In the genomic region with DNA sequence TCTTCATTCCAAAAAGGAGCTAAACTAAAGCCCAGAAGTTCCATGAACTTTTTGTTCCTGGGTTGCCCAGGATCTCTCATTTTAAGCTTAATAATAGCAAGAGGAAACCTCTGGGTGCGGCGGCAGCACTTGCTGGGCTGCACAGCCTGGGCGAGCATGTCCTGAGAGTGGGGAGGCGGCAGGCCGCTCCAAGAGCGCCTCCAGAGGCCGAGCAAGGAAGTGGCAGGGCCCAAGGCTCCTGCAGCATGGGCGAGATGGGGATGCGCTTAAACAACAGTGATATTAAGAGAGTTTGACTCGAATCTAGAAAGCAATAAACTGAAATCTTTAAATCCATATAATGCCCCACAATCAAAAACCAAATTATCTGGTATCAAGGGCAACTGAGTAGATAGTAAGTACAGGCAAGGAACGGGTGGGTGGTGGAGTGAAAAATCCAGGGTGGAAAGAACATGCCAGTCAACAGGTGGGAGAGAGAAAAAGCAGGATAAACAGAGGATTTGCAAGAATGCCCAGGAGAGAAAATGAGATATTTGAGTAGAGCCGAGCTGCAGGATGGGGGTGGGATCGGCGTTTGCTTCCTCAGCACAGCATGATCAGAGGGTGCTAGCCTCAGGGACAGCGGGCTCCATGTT, we compare ENCODE assay signal across 8 cellular contexts. TPM values are rescaled to one million over a fixed set of nuclear protein-coding genes. Genes with fewer than 3 reads are reported as not detected.
DNase-seq lines count a peak whose midpoint lies in the region; ATAC-seq and TF ChIP-seq lines count a peak whose summit lies in the region.

No MANE protein-coding gene starts in this region.

- no peaks in the 10 kb centered on the region for H3K27me3 ChIP-seq in GM23338 (ENCODE audit: insufficient read depth)
- no peaks in the 10 kb centered on the region for H3K27me3 ChIP-seq in iPS DF 6.9 (ENCODE audit: control insufficient read depth, insufficient read depth, low read length)
- no peaks in the 10 kb centered on the region for H3K27me3 ChIP-seq in tibial nerve

- no peaks in the 10 kb centered on the region for H3K79me2 ChIP-seq in GM23338 (replicated peaks; ENCODE audit: insufficient read depth)

- TF ChIP-seq EP300 in tibial nerve (IDR thresholded peaks at IDR 0.05): no peak

- no peak overlapping the region for H3K4me3 Mint-ChIP-seq in GM23338
- no peak overlapping the region for H3K4me3 Mint-ChIP-seq in activated T-helper 17 cell treated with anti-CD3 and anti-CD28 coated beads, Interleukin-2, amount 50 U/mL, for 72 hours

- H3K36me3 ChIP-seq in GM23338 (ENCODE audit: insufficient read depth) (no peaks in the 10 kb centered on the region), iPS DF 6.9 (ENCODE audit: control insufficient read depth, insufficient read depth, low read length) (no peaks in the 10 kb centered on the region), tibial nerve (no peaks in the 10 kb centered on the region)

- ATAC-seq in GM23338: peak; percentile 100
- ATAC-seq in activated T-helper 17 cell treated with anti-CD3 and anti-CD28 coated beads, Interleukin-2, amount 50 U/mL, for 72 hours (replicated peaks): peak; percentile 71

- no CpG with 5 or more reads among the region's 15 CpGs for WGBS in iPS DF 6.9 (ENCODE audit: insufficient coverage, insufficient read length)
- WGBS in tibial nerve, 2 donors: 31% methylated on average over 15 of the region's 15 CpGs

- H4K20me1 ChIP-seq in GM23338 (replicated peaks; ENCODE audit: insufficient read depth): no peaks in the 10 kb centered on the region

- peaks cover 7% of the 10 kb centered on the region for H3K4me1 Mint-ChIP-seq in GM23338
- no peaks in the 10 kb centered on the region for H3K4me1 Mint-ChIP-seq in activated T-helper 17 cell treated with anti-CD3 and anti-CD28 coated beads, Interleukin-2, amount 50 U/mL, for 72 hours

- H3K27me3 Mint-ChIP-seq in GM23338 (ENCODE audit: insufficient read depth, low read depth, poor library complexity): peaks cover 2% of the 10 kb centered on the region
- H3K27me3 Mint-ChIP-seq in activated T-helper 17 cell treated with anti-CD3 and anti-CD28 coated beads, Interleukin-2, amount 50 U/mL, for 72 hours: peaks cover 4% of the 10 kb centered on the region

- no peak overlapping the region for H3K4me3 ChIP-seq in GM23338
- H3K4me3 ChIP-seq in LNCaP clone FGC (ENCODE audit: low read depth, low read length): no peak overlapping the region
- no peak overlapping the region for H3K4me3 ChIP-seq in iPS DF 6.9 (ENCODE audit: low read length)
- no peak overlapping the region for H3K4me3 ChIP-seq in tibial nerve

- H3F3A ChIP-seq in GM23338 (replicated peaks; ENCODE audit: low read depth): no peaks in the 10 kb centered on the region

- H3K9me3 ChIP-seq in iPS DF 6.9 (ENCODE audit: control insufficient read depth, insufficient read depth, low read length) (no peaks in the 10 kb centered on the region), tibial nerve (no peaks in the 10 kb centered on the region)

- no peak overlapping the region for H3K4me2 ChIP-seq in GM23338

- H3K9me3 Mint-ChIP-seq in GM23338: no peaks in the 10 kb centered on the region
- no peaks in the 10 kb centered on the region for H3K9me3 Mint-ChIP-seq in activated T-helper 17 cell treated with anti-CD3 and anti-CD28 coated beads, Interleukin-2, amount 50 U/mL, for 72 hours

- TF ChIP-seq POLR2A in tibial nerve (IDR thresholded peaks at IDR 0.05): no peak

- peak overlapping the region; percentile 88; the same call in 1 of the 2 replicates for H2AFZ ChIP-seq in GM23338

- no peaks in the 10 kb centered on the region for H3K9me2 ChIP-seq in GM23338 (ENCODE audit: insufficient read depth)

- TF ChIP-seq CTCF in GM23338 (conservative IDR thresholded peaks at IDR 0.05; ENCODE audit: low read depth in 2 of 2) (peak; percentile 89 to 94), LNCaP clone FGC (IDR thresholded peaks at IDR 0.05; ENCODE audit: control insufficient read depth, extremely low read depth, insufficient read depth) (peak; percentile 81), tibial nerve (IDR thresholded peaks at IDR 0.05) (peak in 4 of 5 experiments; percentile 31 to 55 (median 42))

- H3K4me1 ChIP-seq in GM23338 (ENCODE audit: insufficient read depth): no peaks in the 10 kb centered on the region
- H3K4me1 ChIP-seq in iPS DF 6.9 (ENCODE audit: control insufficient read depth, insufficient read depth, low read length): no peaks in the 10 kb centered on the region
- no peaks in the 10 kb centered on the region for H3K4me1 ChIP-seq in tibial nerve

- DNase-seq in NCI-H1417 (lab: John Stamatoyannopoulos, UW) (peak in 2 of 3 experiments; percentile 13 to 17), NCI-H1417 treated with DMSO at 0.1 percent for 48 hours (lab: John Stamatoyannopoulos, UW) (no peak), GM23338 (ENCODE audit: low spot score) (peak; percentile 83), LNCaP clone FGC (ENCODE audit: low read depth) (no peak), iPS DF 6.9 (ENCODE audit: low read depth, low spot score) (peak; percentile 35), tibial nerve (ENCODE audit: low spot score in 2 of 2) (no peak), NCI-H2107 (lab: John Stamatoyannopoulos, UW) (no peak)

- no peak overlapping the region for H3K27ac ChIP-seq in GM23338 (ENCODE audit: low read depth)
- H3K27ac ChIP-seq in iPS DF 6.9 (ENCODE audit: low read length): no peak overlapping the region
- no peak overlapping the region for H3K27ac ChIP-seq in tibial nerve

- H3K27ac Mint-ChIP-seq in GM23338: no peak overlapping the region
- H3K27ac Mint-ChIP-seq in activated T-helper 17 cell treated with anti-CD3 and anti-CD28 coated beads, Interleukin-2, amount 50 U/mL, for 72 hours: no peak overlapping the region

- H3K36me3 Mint-ChIP-seq in GM23338 (ENCODE audit: low read depth): no peaks in the 10 kb centered on the region
- H3K36me3 Mint-ChIP-seq in activated T-helper 17 cell treated with anti-CD3 and anti-CD28 coated beads, Interleukin-2, amount 50 U/mL, for 72 hours (ENCODE audit: low read depth): no peaks in the 10 kb centered on the region

TF ChIP-seq in GM23338, 12 proteins besides CTCF, POLR2A, EP300 and RAD21 (continues in another document):
- TF ChIP-seq NANOG (IDR thresholded peaks at IDR 0.05; ENCODE audit: borderline replicate concordance) (no peak), ZNF331 (CRISPR knock-in tag; IDR thresholded peaks at IDR 0.05; ENCODE audit: low read depth) (no peak), EZH2phosphoT487 (IDR thresholded peaks at IDR 0.05; ENCODE audit: unreplicated experiment) (no peak), POLR2AphosphoS5 (IDR thresholded peaks at IDR 0.05; ENCODE audit: low read depth) (no peak), CREB1 (CRISPR knock-in tag; IDR thresholded peaks at IDR 0.05; ENCODE audit: low read depth) (no peak), ZNF114 (CRISPR knock-in tag; IDR thresholded peaks at IDR 0.05) (no peak), EZH2 (IDR thresholded peaks at IDR 0.05; ENCODE audit: low read depth, unreplicated experiment) (no peak)
- TF ChIP-seq, protein P1, sequence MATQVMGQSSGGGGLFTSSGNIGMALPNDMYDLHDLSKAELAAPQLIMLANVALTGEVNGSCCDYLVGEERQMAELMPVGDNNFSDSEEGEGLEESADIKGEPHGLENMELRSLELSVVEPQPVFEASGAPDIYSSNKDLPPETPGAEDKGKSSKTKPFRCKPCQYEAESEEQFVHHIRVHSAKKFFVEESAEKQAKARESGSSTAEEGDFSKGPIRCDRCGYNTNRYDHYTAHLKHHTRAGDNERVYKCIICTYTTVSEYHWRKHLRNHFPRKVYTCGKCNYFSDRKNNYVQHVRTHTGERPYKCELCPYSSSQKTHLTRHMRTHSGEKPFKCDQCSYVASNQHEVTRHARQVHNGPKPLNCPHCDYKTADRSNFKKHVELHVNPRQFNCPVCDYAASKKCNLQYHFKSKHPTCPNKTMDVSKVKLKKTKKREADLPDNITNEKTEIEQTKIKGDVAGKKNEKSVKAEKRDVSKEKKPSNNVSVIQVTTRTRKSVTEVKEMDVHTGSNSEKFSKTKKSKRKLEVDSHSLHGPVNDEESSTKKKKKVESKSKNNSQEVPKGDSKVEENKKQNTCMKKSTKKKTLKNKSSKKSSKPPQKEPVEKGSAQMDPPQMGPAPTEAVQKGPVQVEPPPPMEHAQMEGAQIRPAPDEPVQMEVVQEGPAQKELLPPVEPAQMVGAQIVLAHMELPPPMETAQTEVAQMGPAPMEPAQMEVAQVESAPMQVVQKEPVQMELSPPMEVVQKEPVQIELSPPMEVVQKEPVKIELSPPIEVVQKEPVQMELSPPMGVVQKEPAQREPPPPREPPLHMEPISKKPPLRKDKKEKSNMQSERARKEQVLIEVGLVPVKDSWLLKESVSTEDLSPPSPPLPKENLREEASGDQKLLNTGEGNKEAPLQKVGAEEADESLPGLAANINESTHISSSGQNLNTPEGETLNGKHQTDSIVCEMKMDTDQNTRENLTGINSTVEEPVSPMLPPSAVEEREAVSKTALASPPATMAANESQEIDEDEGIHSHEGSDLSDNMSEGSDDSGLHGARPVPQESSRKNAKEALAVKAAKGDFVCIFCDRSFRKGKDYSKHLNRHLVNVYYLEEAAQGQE (IDR thresholded peaks at IDR 0.05; ENCODE audit: unreplicated experiment): no peak

RNA-seq across cellular contexts. Expression of gene TNR, which starts 14.1 kb away (rescaled TPM):
- not detected in 2 replicates for total RNA-seq in GM23338 (2014; rRNA removed; shearing (Covaris generic))
- polyA plus RNA-seq in GM23338 (2016; fragmentation: Nextera tagmentation; extraction: Ambion mirVana): not detected in 2 replicates
- total RNA-seq in activated T-helper 17 cell treated with anti-CD3 and anti-CD28 coated beads, Interleukin-2, amount 50 U/mL, for 72 hours: not detected
- total RNA-seq in tibial nerve: not detected

Comparison
In these comparisons a context has a peak if more than half of its experiments do, and no peak if none do; other contexts are left out.
1. DNase-seq: peak in NCI-H1417 (2 of 3), GM23338 (single experiment) and iPS DF 6.9 (single experiment); none in NCI-H1417 treated with DMSO at 0.1 percent for 48 hours (single experiment), LNCaP clone FGC (single experiment), tibial nerve (0 of 2) and NCI-H2107 (single experiment).
2. CTCF ChIP-seq: peak in every context shown above with its lines; median percentile 92 in GM23338; 81 in LNCaP clone FGC; 42 in tibial nerve.